ENCODE assay signal across 1 cellular context in the genomic region with DNA sequence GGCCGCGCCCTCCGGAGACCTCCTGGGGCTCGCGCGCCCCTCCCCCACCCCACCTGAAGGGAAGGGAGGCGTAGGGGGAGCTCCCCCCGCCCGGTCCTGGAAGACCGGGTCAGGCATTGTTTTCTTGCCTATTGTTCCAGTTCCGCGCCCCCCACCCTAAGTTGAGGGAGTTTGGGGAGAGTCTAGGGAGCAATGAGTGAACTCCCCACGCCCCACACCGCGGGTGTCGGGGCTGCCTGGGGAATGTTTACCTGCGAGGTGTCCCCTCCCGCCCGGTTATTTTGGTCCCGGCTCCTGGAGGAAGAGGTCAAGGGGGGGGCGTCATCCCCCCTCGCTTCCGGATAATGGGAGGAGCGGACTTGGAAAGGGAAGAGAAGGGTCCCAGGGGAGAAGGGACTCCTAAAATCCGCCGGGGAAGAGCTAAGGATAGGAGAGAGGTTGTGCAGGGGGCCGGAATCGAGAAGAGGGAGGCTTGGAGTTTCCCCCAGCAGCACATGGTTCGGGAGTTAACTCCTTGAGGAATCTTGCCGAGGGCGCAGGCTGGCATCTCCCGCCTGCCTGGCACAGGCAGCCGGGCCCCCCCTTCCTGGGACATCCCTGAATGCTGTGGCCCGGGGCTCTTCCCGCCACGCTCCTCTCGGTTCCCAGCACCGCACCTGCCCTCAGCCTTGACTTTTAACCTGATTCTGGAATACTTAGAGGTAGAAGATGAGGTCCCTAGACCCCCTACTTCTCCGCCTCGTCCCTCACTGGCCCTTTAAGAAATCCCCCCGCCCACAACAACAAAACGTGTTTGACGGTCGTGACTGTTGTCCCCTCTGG.
TF ChIP-seq lines count a peak whose summit lies in the region.

No MANE protein-coding gene starts in this region.

TF ChIP-seq in HepG2, 621 proteins besides CTCF, POLR2A, EP300 and RAD21 (continues in another document):
- TF ChIP-seq ZNF160 (CRISPR knock-in tag; IDR thresholded peaks at IDR 0.05) (0 out of 2 replicates have a peak, but pooled peaks have one; percentile 32), KMT2B (CRISPR knock-in tag; IDR thresholded peaks at IDR 0.05) (peak; percentile 40; the same call in 1 of the 2 replicates), JDP2 (CRISPR knock-in tag; IDR thresholded peaks at IDR 0.05; ENCODE audit: borderline replicate concordance) (no peak), ZBTB1 (CRISPR knock-in tag; IDR thresholded peaks at IDR 0.05; ENCODE audit: borderline replicate concordance) (no peak), MEIS1 (CRISPR knock-in tag; IDR thresholded peaks at IDR 0.05; ENCODE audit: borderline replicate concordance) (0 out of 2 replicates have a peak, but pooled peaks have one; percentile 39), HDAC2 (CRISPR knock-in tag; IDR thresholded peaks at IDR 0.05) (0 out of 2 replicates have a peak, but pooled peaks have one; percentile 21), BHLHE40 (IDR thresholded peaks at IDR 0.05; ENCODE audit: low read length) (no peak), POLR2G (IDR thresholded peaks at IDR 0.05; ENCODE audit: low read depth, low read length) (peak; percentile 71), ZKSCAN1 (IDR thresholded peaks at IDR 0.05; ENCODE audit: low read length) (no peak), NFKBIZ (CRISPR knock-in tag; IDR thresholded peaks at IDR 0.05) (peak; percentile 48; the same call in 1 of the 2 replicates), GATAD2A (CRISPR knock-in tag; IDR thresholded peaks at IDR 0.05) (peak; percentile 63; the same call in 1 of the 2 replicates), EZH2 (conservative IDR thresholded peaks at IDR 0.05; ENCODE audit: low read depth, low read length) (no peak), NFIC (IDR thresholded peaks at IDR 0.05; ENCODE audit: low read length) (no peak), KAT7 (CRISPR knock-in tag; IDR thresholded peaks at IDR 0.05; ENCODE audit: borderline replicate concordance) (0 out of 2 replicates have a peak, but pooled peaks have one; percentile 10), HNRNPL (IDR thresholded peaks at IDR 0.05; ENCODE audit: low read depth, low read length) (peak; percentile 94), ZNF232 (CRISPR knock-in tag; IDR thresholded peaks at IDR 0.05; ENCODE audit: borderline replicate concordance) (0 out of 2 replicates have a peak, but pooled peaks have one; percentile 13), HES4 (CRISPR knock-in tag; IDR thresholded peaks at IDR 0.05; ENCODE audit: borderline replicate concordance) (peak; percentile 86), KLF15 (CRISPR knock-in tag; IDR thresholded peaks at IDR 0.05; ENCODE audit: borderline replicate concordance) (no peak)
- TF ChIP-seq, protein P1, sequence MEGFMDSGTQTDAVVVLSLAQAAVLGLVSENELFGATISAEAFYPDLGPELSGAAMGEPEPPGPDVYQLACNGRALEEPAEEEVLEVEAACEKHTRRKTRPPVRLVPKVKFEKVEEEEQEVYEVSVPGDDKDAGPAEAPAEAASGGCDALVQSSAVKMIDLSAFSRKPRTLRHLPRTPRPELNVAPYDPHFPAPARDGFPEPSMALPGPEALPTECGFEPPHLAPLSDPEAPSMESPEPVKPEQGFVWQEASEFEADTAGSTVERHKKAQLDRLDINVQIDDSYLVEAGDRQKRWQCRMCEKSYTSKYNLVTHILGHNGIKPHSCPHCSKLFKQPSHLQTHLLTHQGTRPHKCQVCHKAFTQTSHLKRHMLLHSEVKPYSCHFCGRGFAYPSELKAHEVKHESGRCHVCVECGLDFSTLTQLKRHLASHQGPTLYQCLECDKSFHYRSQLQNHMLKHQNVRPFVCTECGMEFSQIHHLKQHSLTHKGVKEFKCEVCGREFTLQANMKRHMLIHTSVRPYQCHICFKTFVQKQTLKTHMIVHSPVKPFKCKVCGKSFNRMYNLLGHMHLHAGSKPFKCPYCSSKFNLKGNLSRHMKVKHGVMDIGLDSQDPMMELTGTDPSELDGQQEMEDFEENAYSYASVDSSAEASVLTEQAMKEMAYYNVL (CRISPR knock-in tag; IDR thresholded peaks at IDR 0.05; ENCODE audit: borderline replicate concordance): 0 out of 2 replicates have a peak, but pooled peaks have one; percentile 36
- TF ChIP-seq, protein P2, sequence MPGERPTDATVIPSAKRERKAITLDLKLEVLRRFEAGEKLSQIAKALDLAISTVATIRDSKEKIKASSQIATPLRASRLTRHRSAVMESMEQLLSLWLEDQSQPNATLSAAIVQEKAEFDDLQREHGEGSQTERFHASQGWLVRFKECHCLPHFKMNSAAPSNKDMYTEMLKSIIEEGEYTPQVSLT (CRISPR knock-in tag; IDR thresholded peaks at IDR 0.05; ENCODE audit: borderline replicate concordance, low read depth): no peak
- TF ChIP-seq, protein P3, sequence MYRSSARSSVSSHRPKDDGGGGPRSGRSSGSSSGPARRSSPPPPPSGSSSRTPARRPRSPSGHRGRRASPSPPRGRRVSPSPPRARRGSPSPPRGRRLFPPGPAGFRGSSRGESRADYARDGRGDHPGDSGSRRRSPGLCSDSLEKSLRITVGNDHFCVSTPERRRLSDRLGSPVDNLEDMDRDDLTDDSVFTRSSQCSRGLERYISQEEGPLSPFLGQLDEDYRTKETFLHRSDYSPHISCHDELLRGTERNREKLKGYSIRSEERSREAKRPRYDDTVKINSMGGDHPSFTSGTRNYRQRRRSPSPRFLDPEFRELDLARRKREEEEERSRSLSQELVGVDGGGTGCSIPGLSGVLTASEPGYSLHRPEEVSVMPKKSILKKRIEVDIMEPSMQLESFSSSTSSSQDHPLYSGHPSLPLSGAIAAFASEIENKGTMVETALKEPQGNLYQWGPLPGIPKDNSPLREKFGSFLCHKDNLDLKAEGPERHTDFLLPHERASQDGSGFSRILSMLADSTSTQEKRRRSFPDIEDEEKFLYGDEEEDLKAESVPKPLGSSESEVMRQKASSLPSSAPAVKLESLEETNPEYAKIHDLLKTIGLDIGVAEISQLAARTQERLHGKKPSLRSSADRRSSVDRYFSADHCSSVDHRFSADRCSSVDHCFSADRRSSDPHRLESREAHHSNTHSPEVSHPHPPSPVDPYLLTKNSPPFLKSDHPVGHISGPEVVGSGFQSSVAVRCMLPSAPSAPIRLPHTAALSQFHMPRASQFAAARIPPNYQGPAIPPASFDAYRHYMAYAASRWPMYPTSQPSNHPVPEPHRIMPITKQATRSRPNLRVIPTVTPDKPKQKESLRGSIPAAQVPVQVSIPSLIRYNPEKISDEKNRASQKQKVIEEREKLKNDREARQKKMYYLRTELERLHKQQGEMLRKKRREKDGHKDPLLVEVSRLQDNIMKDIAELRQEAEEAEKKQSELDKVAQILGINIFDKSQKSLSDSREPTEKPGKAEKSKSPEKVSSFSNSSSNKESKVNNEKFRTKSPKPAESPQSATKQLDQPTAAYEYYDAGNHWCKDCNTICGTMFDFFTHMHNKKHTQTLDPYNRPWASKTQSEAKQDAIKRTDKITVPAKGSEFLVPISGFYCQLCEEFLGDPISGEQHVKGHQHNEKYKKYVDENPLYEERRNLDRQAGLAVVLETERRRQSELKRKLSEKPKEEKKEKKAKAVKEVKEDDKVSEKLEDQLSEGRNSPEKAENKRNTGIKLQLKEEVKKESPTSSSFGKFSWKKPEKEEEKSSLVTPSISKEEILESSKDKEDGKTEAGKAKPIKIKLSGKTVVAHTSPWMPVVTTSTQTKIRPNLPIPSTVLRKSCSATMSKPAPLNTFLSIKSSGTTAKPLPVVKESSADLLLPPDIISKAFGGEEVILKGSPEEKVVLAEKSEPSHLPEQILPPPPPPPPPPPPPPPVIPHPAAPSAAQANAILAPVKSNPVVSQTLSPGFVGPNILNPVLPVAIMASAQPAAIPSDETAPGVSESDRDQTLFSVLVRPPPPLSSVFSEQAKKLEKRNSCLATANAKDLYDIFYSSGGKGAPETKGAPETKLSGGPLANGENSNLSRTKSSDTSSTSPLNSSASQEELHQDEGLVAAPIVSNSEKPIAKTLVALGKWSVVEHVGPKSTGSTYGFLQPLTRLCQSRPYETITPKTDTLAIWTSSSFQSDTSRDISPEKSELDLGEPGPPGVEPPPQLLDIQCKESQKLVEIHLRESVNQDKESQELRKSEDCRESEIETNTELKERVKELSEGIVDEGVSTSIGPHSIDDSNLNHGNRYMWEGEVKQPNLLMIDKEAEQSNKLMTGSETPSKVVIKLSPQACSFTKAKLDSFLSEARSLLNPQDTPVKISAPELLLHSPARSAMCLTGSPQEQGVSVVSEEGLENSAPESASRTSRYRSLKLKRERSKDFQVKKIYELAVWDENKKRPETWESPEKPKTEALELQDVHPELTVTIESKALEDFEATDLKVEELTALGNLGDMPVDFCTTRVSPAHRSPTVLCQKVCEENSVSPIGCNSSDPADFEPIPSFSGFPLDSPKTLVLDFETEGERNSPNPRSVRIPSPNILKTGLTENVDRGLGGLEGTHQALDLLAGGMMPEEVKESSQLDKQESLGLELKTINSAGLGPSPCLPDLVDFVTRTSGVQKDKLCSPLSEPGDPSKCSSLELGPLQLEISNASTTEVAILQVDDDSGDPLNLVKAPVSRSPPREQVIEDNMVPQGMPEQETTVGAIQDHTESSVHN (CRISPR knock-in tag; IDR thresholded peaks at IDR 0.05): peak; percentile 71; the same call in 1 of the 2 replicates
- TF ChIP-seq, protein P4, sequence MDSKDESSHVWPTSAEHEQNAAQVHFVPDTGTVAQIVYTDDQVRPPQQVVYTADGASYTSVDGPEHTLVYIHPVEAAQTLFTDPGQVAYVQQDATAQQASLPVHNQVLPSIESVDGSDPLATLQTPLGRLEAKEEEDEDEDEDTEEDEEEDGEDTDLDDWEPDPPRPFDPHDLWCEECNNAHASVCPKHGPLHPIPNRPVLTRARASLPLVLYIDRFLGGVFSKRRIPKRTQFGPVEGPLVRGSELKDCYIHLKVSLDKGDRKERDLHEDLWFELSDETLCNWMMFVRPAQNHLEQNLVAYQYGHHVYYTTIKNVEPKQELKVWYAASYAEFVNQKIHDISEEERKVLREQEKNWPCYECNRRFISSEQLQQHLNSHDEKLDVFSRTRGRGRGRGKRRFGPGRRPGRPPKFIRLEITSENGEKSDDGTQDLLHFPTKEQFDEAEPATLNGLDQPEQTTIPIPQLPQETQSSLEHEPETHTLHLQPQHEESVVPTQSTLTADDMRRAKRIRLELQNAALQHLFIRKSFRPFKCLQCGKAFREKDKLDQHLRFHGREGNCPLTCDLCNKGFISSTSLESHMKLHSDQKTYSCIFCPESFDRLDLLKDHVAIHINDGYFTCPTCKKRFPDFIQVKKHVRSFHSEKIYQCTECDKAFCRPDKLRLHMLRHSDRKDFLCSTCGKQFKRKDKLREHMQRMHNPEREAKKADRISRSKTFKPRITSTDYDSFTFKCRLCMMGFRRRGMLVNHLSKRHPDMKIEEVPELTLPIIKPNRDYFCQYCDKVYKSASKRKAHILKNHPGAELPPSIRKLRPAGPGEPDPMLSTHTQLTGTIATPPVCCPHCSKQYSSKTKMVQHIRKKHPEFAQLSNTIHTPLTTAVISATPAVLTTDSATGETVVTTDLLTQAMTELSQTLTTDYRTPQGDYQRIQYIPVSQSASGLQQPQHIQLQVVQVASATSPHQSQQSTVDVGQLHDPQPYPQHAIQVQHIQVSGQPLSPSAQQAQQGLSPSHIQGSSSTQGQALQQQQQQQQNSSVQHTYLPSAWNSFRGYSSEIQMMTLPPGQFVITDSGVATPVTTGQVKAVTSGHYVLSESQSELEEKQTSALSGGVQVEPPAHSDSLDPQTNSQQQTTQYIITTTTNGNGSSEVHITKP (CRISPR knock-in tag; IDR thresholded peaks at IDR 0.05; ENCODE audit: low read depth): peak; percentile 92
- TF ChIP-seq, protein P5, sequence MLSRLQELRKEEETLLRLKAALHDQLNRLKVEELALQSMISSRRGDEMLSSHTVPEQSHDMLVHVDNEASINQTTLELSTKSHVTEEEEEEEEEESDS (CRISPR knock-in tag; IDR thresholded peaks at IDR 0.05; ENCODE audit: borderline replicate concordance): no peak; the same call in 1 of the 2 replicates
- TF ChIP-seq, protein P6, sequence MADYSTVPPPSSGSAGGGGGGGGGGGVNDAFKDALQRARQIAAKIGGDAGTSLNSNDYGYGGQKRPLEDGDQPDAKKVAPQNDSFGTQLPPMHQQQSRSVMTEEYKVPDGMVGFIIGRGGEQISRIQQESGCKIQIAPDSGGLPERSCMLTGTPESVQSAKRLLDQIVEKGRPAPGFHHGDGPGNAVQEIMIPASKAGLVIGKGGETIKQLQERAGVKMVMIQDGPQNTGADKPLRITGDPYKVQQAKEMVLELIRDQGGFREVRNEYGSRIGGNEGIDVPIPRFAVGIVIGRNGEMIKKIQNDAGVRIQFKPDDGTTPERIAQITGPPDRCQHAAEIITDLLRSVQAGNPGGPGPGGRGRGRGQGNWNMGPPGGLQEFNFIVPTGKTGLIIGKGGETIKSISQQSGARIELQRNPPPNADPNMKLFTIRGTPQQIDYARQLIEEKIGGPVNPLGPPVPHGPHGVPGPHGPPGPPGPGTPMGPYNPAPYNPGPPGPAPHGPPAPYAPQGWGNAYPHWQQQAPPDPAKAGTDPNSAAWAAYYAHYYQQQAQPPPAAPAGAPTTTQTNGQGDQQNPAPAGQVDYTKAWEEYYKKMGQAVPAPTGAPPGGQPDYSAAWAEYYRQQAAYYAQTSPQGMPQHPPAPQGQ (CRISPR knock-in tag; IDR thresholded peaks at IDR 0.05; ENCODE audit: borderline replicate concordance): no peak
- TF ChIP-seq, protein P7, sequence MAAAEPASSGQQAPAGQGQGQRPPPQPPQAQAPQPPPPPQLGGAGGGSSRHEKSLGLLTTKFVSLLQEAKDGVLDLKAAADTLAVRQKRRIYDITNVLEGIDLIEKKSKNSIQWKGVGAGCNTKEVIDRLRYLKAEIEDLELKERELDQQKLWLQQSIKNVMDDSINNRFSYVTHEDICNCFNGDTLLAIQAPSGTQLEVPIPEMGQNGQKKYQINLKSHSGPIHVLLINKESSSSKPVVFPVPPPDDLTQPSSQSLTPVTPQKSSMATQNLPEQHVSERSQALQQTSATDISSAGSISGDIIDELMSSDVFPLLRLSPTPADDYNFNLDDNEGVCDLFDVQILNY (CRISPR knock-in tag; conservative IDR thresholded peaks at IDR 0.05): no peak
- TF ChIP-seq, protein P8, sequence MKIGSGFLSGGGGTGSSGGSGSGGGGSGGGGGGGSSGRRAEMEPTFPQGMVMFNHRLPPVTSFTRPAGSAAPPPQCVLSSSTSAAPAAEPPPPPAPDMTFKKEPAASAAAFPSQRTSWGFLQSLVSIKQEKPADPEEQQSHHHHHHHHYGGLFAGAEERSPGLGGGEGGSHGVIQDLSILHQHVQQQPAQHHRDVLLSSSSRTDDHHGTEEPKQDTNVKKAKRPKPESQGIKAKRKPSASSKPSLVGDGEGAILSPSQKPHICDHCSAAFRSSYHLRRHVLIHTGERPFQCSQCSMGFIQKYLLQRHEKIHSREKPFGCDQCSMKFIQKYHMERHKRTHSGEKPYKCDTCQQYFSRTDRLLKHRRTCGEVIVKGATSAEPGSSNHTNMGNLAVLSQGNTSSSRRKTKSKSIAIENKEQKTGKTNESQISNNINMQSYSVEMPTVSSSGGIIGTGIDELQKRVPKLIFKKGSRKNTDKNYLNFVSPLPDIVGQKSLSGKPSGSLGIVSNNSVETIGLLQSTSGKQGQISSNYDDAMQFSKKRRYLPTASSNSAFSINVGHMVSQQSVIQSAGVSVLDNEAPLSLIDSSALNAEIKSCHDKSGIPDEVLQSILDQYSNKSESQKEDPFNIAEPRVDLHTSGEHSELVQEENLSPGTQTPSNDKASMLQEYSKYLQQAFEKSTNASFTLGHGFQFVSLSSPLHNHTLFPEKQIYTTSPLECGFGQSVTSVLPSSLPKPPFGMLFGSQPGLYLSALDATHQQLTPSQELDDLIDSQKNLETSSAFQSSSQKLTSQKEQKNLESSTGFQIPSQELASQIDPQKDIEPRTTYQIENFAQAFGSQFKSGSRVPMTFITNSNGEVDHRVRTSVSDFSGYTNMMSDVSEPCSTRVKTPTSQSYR (CRISPR knock-in tag; IDR thresholded peaks at IDR 0.05; ENCODE audit: borderline replicate concordance): peak; percentile 79; the same call in 1 of the 2 replicates
- TF ChIP-seq, protein P9, sequence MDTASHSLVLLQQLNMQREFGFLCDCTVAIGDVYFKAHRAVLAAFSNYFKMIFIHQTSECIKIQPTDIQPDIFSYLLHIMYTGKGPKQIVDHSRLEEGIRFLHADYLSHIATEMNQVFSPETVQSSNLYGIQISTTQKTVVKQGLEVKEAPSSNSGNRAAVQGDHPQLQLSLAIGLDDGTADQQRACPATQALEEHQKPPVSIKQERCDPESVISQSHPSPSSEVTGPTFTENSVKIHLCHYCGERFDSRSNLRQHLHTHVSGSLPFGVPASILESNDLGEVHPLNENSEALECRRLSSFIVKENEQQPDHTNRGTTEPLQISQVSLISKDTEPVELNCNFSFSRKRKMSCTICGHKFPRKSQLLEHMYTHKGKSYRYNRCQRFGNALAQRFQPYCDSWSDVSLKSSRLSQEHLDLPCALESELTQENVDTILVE (CRISPR knock-in tag; IDR thresholded peaks at IDR 0.05): peak; percentile 56; the same call in 1 of the 2 replicates
